8 cellular contexts compared by ENCODE assay signal in the genomic region with DNA sequence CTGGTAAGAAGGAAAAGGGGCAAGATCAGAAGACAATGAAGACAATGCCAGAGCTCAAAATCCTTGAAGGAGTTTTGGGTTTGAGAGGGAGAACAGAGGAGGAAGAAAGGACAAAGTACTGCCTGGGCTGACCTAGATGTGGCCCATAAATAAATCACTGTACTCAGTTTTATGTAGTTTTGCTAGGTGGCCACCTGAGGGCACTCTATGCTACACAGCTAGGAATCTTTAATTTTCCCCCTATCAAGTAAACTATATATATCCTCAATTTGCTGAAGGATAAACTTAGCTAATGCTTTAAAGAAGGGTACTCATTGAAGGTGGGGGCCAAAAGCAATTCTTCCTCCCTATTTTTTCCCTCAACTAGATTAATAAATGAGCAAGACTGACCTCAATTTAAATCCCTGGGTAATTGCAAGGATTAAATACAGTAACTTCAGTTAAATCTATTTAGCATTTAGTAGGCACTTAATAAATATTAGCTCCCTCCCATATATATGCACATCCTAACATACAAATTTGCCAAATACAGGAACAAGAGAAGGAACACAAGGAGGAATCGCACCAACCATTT.
DNase-seq lines count a peak whose midpoint lies in the region; ATAC-seq, FAIRE-seq and TF ChIP-seq lines count a peak whose summit lies in the region.

No MANE protein-coding gene starts in this region.

- peaks cover 11% of the 10 kb centered on the region for H3K4me1 Mint-ChIP-seq in activated naive CD4-positive, alpha-beta T cell treated with anti-CD3 and anti-CD28 coated beads for 36 hours (ENCODE audit: low read depth)
- peaks cover 30 to 32% of the 10 kb centered on the region in 2 donors for H3K4me1 Mint-ChIP-seq in natural killer cell

- FAIRE-seq in RCC 7860 (lab: Jason Lieb, UNC), result no peak

- CTCF ChIA-PET in activated naive CD4-positive, alpha-beta T cell treated with anti-CD3 and anti-CD28 coated beads for 36 hours (lab: Charles Lee), result interaction anchor here (0.6 to 1.6 kb wide), 10 partner anchors 11 to 1548 kb away, joined by 3 to 8 read pairs (median 4); no protein-coding TSS in a partner anchor

- H3K4me3 Mint-ChIP-seq in activated naive CD4-positive, alpha-beta T cell treated with anti-CD3 and anti-CD28 coated beads for 36 hours, result no peak overlapping the region
- H3K4me3 Mint-ChIP-seq in natural killer cell, result peak overlapping the region; percentile 49

- H3K27me3 Mint-ChIP-seq in activated naive CD4-positive, alpha-beta T cell treated with anti-CD3 and anti-CD28 coated beads for 36 hours (ENCODE audit: low read depth), result peaks cover 5% of the 10 kb centered on the region
- no peaks in the 10 kb centered on the region for H3K27me3 Mint-ChIP-seq in natural killer cell (ENCODE audit: low read depth in 2 of 2)

- DNase-seq in activated naive CD4-positive, alpha-beta T cell treated with anti-CD3 and anti-CD28 coated beads for 36 hours, result peak; percentile 24
- no peak for DNase-seq in activated naive CD4-positive, alpha-beta T cell treated with anti-CD3 and anti-CD28 coated beads, Interleukin-2, amount 50 U/mL, for 16 hours
- DNase-seq in HS-27A (ENCODE audit: low read depth) (peak; percentile 9), RCC 7860 (ENCODE audit: low spot score) (peak; percentile 17), natural killer cell (no peak), NK-92 (lab: John Stamatoyannopoulos, UW; ENCODE audit: unreplicated experiment) (no peak)

- H3K27ac Mint-ChIP-seq in activated naive CD4-positive, alpha-beta T cell treated with anti-CD3 and anti-CD28 coated beads for 36 hours, result no peak overlapping the region
- peak overlapping the region; percentile 3 to 45 for H3K27ac Mint-ChIP-seq in natural killer cell

- TF ChIP-seq CTCF in natural killer cell (IDR thresholded peaks at IDR 0.05), result peak; percentile 54

- intact Hi-C loops in activated naive CD4-positive, alpha-beta T cell treated with anti-CD3 and anti-CD28 coated beads for 36 hours (cut with micrococcal nuclease), result loop anchor here (1.0 to 5.0 kb wide), 3 partner anchors 804 to 1890 kb away; no protein-coding TSS in a partner anchor
- intact Hi-C loops in natural killer cell (cut with micrococcal nuclease), result loop anchor here (2.0 to 5.0 kb wide), 2 partner anchors 1545 to 1889 kb away; no protein-coding TSS in a partner anchor

- H3K36me3 Mint-ChIP-seq in activated naive CD4-positive, alpha-beta T cell treated with anti-CD3 and anti-CD28 coated beads for 36 hours (ENCODE audit: low read depth), result no peaks in the 10 kb centered on the region
- no peaks in the 10 kb centered on the region for H3K36me3 Mint-ChIP-seq in natural killer cell

- ATAC-seq in GM21515 (IDR thresholded peaks at IDR 0.05; ENCODE audit: unreplicated experiment), result peak; percentile 71
- ATAC-seq in esophagus mucosa, result peak; percentile 75
- ATAC-seq in natural killer cell, result peak; percentile 58 to 78 (median 65)

- H3K9me3 Mint-ChIP-seq in activated naive CD4-positive, alpha-beta T cell treated with anti-CD3 and anti-CD28 coated beads for 36 hours, result no peaks in the 10 kb centered on the region
- H3K9me3 Mint-ChIP-seq in natural killer cell, result no peaks in the 10 kb centered on the region

Comparison
In these comparisons a context has a peak if more than half of its experiments do, and no peak if none do; other contexts are left out.
1. DNase-seq: peak in activated naive CD4-positive, alpha-beta T cell treated with anti-CD3 and anti-CD28 coated beads for 36 hours (single experiment), HS-27A (single experiment) and RCC 7860 (single experiment); none in activated naive CD4-positive, alpha-beta T cell treated with anti-CD3 and anti-CD28 coated beads, Interleukin-2, amount 50 U/mL, for 16 hours (single experiment), natural killer cell (single experiment) and NK-92 (single experiment).
2. Peak in every context shown above with its lines, with median percentiles within 50 percentile points of each other: ATAC-seq.